ENCODE assay signal across 10 cellular contexts in genomic region chr17:60398227-60398959, GRCh38. TPM values are rescaled to one million over a fixed set of nuclear protein-coding genes. Genes with fewer than 3 reads are reported as not detected.
DNase-seq lines count a peak whose midpoint lies in the region; ATAC-seq and TF ChIP-seq lines count a peak whose summit lies in the region.
"Had no signal": no experiment of that assay in that cellular context is flagged by ENCODE, and none has a peak within 500 bp of the region (broad histone marks: within the 10 kb centered on the region; RNA-seq: fewer than 3 reads in every experiment).

No MANE protein-coding gene starts in this region.

- H3K9me3 ChIP-seq in sigmoid colon, result no peaks in the 10 kb centered on the region
- no peaks in the 10 kb centered on the region for H3K9me3 ChIP-seq in mammary epithelial cell (replicated peaks; ENCODE audit: insufficient read depth, low read length)

- intact Hi-C loops in activated CD4-positive, alpha-beta T cell treated with anti-CD3 and anti-CD28 coated beads, Interleukin-2, amount 10 ng/mL, durations not matched to agents 24 days and 14 days (cut with micrococcal nuclease), result loop anchor here (10.0 kb wide), 1 partner anchor 1666 kb away; the partner anchor contains the start of gene MED13
- intact Hi-C loops in sigmoid colon (cut with DNase I) (loop anchor here (10.0 kb wide), 2 partner anchors 974 to 1884 kb away; partner anchors contain the start of gene MTMR4), mammary epithelial cell (cut with micrococcal nuclease) (loop anchor here (10.0 kb wide), 1 partner anchor 64 kb away; no protein-coding TSS in a partner anchor)

- no peak for TF ChIP-seq POLR2A in sigmoid colon (IDR thresholded peaks at IDR 0.05)

- no peaks in the 10 kb centered on the region for H3K27me3 Mint-ChIP-seq in activated CD4-positive, alpha-beta T cell treated with anti-CD3 and anti-CD28 coated beads, Interleukin-2, amount 10 ng/mL, durations not matched to agents 24 days and 14 days
- H3K27me3 Mint-ChIP-seq in T-helper 2 cell treated with Interferon-gamma antibody and Interleukin-4, amounts not matched to agents 5 μg/mL and 100 μg/mL, for 36 hours (ENCODE audit: low read depth), result peaks cover 1% of the 10 kb centered on the region

- H3K36me3 Mint-ChIP-seq in activated CD4-positive, alpha-beta T cell treated with anti-CD3 and anti-CD28 coated beads, Interleukin-2, amount 10 ng/mL, durations not matched to agents 24 days and 14 days (ENCODE audit: low read depth), result no peaks in the 10 kb centered on the region
- no peaks in the 10 kb centered on the region for H3K36me3 Mint-ChIP-seq in T-helper 2 cell treated with Interferon-gamma antibody and Interleukin-4, amounts not matched to agents 5 μg/mL and 100 μg/mL, for 36 hours (ENCODE audit: low read depth)

- dilution Hi-C loops in mammary epithelial cell (cut with HindIII; ENCODE audit: low sequenced_read_pairs), result no loop called here

- TF ChIP-seq EP300 in sigmoid colon (IDR thresholded peaks at IDR 0.05), result no peak

- no peaks in the 10 kb centered on the region for H3K9me3 Mint-ChIP-seq in activated CD4-positive, alpha-beta T cell treated with anti-CD3 and anti-CD28 coated beads, Interleukin-2, amount 10 ng/mL, durations not matched to agents 24 days and 14 days
- no peaks in the 10 kb centered on the region for H3K9me3 Mint-ChIP-seq in T-helper 2 cell treated with Interferon-gamma antibody and Interleukin-4, amounts not matched to agents 5 μg/mL and 100 μg/mL, for 36 hours

- CTCF ChIA-PET in mammary epithelial cell (lab: Charles Lee; ENCODE audit: low non-redundant PET), result no interaction called here

- H3K79me2 ChIP-seq in mammary epithelial cell (ENCODE audit: insufficient read depth, low read length), result no peaks in the 10 kb centered on the region

- H3K36me3 ChIP-seq in sigmoid colon (no peaks in the 10 kb centered on the region), mammary epithelial cell (ENCODE audit: insufficient read depth, low read length) (no peaks in the 10 kb centered on the region)

- H3K27ac ChIP-seq in skin epidermis, result peak overlapping the region in 16 of 21 experiments; percentile 11 to 76 (median 56)
- peak overlapping the region in 2 of 4 donors; percentile 32 to 37 for H3K27ac ChIP-seq in sigmoid colon
- no peak overlapping the region for H3K27ac ChIP-seq in mammary epithelial cell (ENCODE audit: insufficient read depth, low read depth, low read length)
- H3K27ac ChIP-seq: 22Rv1 had no signal

- in situ Hi-C loops in mammary epithelial cell (cut with MboI; ENCODE audit: low sequenced_read_pairs in 2 of 2), result no loop called here

- peak; percentile 60 for DNase-seq in activated CD4-positive, alpha-beta T cell treated with anti-CD3 and anti-CD28 coated beads, Interleukin-2, amount 10 ng/mL, durations not matched to agents 24 days and 14 days
- DNase-seq in activated CD4-positive, alpha-beta T cell treated with anti-CD3 and anti-CD28 coated beads, Interleukin-2, amount 50 U/mL, for 1 hour, result no peak
- no peak for DNase-seq in T-helper 2 cell treated with Interferon-gamma antibody and Interleukin-4, amounts not matched to agents 5 μg/mL and 100 μg/mL, for 36 hours (ENCODE audit: low spot score)
- DNase-seq in sigmoid colon, result no peak
- DNase-seq in mammary epithelial cell, result no peak
- DNase-seq: NCI-H524 had no signal

- H3K4me3 Mint-ChIP-seq in activated CD4-positive, alpha-beta T cell treated with anti-CD3 and anti-CD28 coated beads, Interleukin-2, amount 10 ng/mL, durations not matched to agents 24 days and 14 days, result peak overlapping the region; percentile 16
- peak overlapping the region; percentile 60 for H3K4me3 Mint-ChIP-seq in T-helper 2 cell treated with Interferon-gamma antibody and Interleukin-4, amounts not matched to agents 5 μg/mL and 100 μg/mL, for 36 hours

- H3K4me3 ChIP-seq in skin epidermis (no peak overlapping the region), sigmoid colon (no peak overlapping the region), mammary epithelial cell (replicated peaks in 1 of 3; ENCODE audit: insufficient read depth in 1 of 3, low read depth in 2 of 3, low read length in 3 of 3) (no peak overlapping the region)

- H3K4me1 ChIP-seq in sigmoid colon (no peaks in the 10 kb centered on the region), mammary epithelial cell (ENCODE audit: insufficient read depth, low read length) (peaks cover under 1% of the 10 kb centered on the region)

- BruUV-seq in mammary epithelial cell (replicated peaks; lab: Mats Ljungman, UMichigan), result no TSS peak

- peak overlapping the region; percentile 1 for H3K27ac Mint-ChIP-seq in activated CD4-positive, alpha-beta T cell treated with anti-CD3 and anti-CD28 coated beads, Interleukin-2, amount 10 ng/mL, durations not matched to agents 24 days and 14 days
- H3K27ac Mint-ChIP-seq in T-helper 2 cell treated with Interferon-gamma antibody and Interleukin-4, amounts not matched to agents 5 μg/mL and 100 μg/mL, for 36 hours, result peak overlapping the region; percentile 73

- H3K9ac ChIP-seq in mammary epithelial cell (ENCODE audit: insufficient read depth, low read length), result no peak overlapping the region

- TF ChIP-seq CTCF in sigmoid colon (IDR thresholded peaks at IDR 0.05) (no peak), mammary epithelial cell (conservative IDR thresholded peaks at IDR 0.05 in 1 of 2, IDR thresholded peaks at IDR 0.05 in 1 of 2; ENCODE audit: extremely low read depth in 1 of 2, insufficient read depth in 1 of 2, low read depth in 1 of 2, low read length in 2 of 2) (no peak)

- peaks cover 12% of the 10 kb centered on the region for H3K4me1 Mint-ChIP-seq in activated CD4-positive, alpha-beta T cell treated with anti-CD3 and anti-CD28 coated beads, Interleukin-2, amount 10 ng/mL, durations not matched to agents 24 days and 14 days
- peaks cover 30% of the 10 kb centered on the region for H3K4me1 Mint-ChIP-seq in T-helper 2 cell treated with Interferon-gamma antibody and Interleukin-4, amounts not matched to agents 5 μg/mL and 100 μg/mL, for 36 hours (ENCODE audit: low read depth)

- WGBS in sigmoid colon, 2 donors, result 54 to 83% methylated on average over 3 of the region's 3 CpGs
- 96% methylated on average over 3 of the region's 3 CpGs for WGBS in mammary epithelial cell (ENCODE audit: low coverage, missing lambda C conversion rate)

- H4K20me1 ChIP-seq in mammary epithelial cell (ENCODE audit: insufficient read depth, low read length), result no peaks in the 10 kb centered on the region

- ATAC-seq in HG03095 (IDR thresholded peaks at IDR 0.05; ENCODE audit: unreplicated experiment) (peak; percentile 41), HG03469 (IDR thresholded peaks at IDR 0.05; ENCODE audit: unreplicated experiment) (no peak)

- H2AFZ ChIP-seq in mammary epithelial cell (ENCODE audit: low read depth, low read length), result no peak overlapping the region

- H3K27me3 ChIP-seq in sigmoid colon (no peaks in the 10 kb centered on the region), mammary epithelial cell (ENCODE audit: insufficient read depth, low read length) (no peaks in the 10 kb centered on the region)

- no peak overlapping the region for H3K4me2 ChIP-seq in mammary epithelial cell (ENCODE audit: insufficient read depth, low read depth, low read length)

RNA-seq across cellular contexts. Expression of gene USP32, which starts 6.5 kb away (rescaled TPM):
- 30.2 and 34.3 TPM in 2 replicates for total RNA-seq in activated CD4-positive, alpha-beta T cell treated with anti-CD3 and anti-CD28 coated beads, Interleukin-2, amount 10 ng/mL, durations not matched to agents 24 days and 14 days
- total RNA-seq in sigmoid colon (10 to 100 TPM; 39.6 to 50.9 (median 44.1) TPM), mammary epithelial cell (10 to 100 TPM; 56.8 to 63.0 TPM)
- polyA plus RNA-seq in sigmoid colon (10 to 100 TPM; 10.6 to 18.0 (median 16.7) TPM), mammary epithelial cell (20.3 TPM)
- 39.0 TPM for polyA minus RNA-seq in mammary epithelial cell

RNA-seq across cellular contexts. Expression of gene CHCT1, which starts 23.9 kb away (rescaled TPM):
- not detected in 2 replicates for total RNA-seq in activated CD4-positive, alpha-beta T cell treated with anti-CD3 and anti-CD28 coated beads, Interleukin-2, amount 10 ng/mL, durations not matched to agents 24 days and 14 days
- total RNA-seq in sigmoid colon (not detected), mammary epithelial cell (not detected)
- polyA plus RNA-seq in sigmoid colon (not detected), mammary epithelial cell (not detected)
- polyA minus RNA-seq in mammary epithelial cell, result not detected
